Comparison of ENCODE assay signal across 27 cellular contexts in genomic region chr3:143668385-143668784, GRCh38.
DNase-seq lines count a peak whose midpoint lies in the region; ATAC-seq, FAIRE-seq and TF ChIP-seq lines count a peak whose summit lies in the region.
"Had no signal": no experiment of that assay in that cellular context is flagged by ENCODE, and none has a peak within 500 bp of the region (broad histone marks: within the 10 kb centered on the region; RNA-seq: fewer than 3 reads in every experiment).

No MANE protein-coding gene starts in this region.

- POLR2A ChIA-PET in activated CD4-positive, alpha-beta T cell treated with anti-CD3 and anti-CD28 coated beads, Interleukin-2, amount 10 ng/mL, durations not matched to agents 7 days and 5 days (lab: Charles Lee), result no interaction called here

- no peak overlapping the region for H3K9ac ChIP-seq in BLaER1

- peaks cover 23% of the 10 kb centered on the region for H3K4me1 ChIP-seq in BLaER1
- peaks cover 0 to 16% (median 0%) of the 10 kb centered on the region in 4 donors for H3K4me1 ChIP-seq in Peyer's patch
- H3K4me1 ChIP-seq: SJCRH30 had no signal

- H3K4me3 ChIP-seq in BLaER1 (no peak overlapping the region), Peyer's patch (no peak overlapping the region)
- H3K4me3 ChIP-seq: SJCRH30 had no signal

- peaks cover 0 to 11% (median 2%) of the 10 kb centered on the region in 7 donors for H3K9me3 Mint-ChIP-seq in naive B cell
- no peaks in the 10 kb centered on the region for H3K9me3 Mint-ChIP-seq in activated T-helper 17 cell treated with anti-CD3 and anti-CD28 coated beads, Interleukin-2, amount 50 U/mL, for 72 hours
- peaks cover 5% of the 10 kb centered on the region for H3K9me3 Mint-ChIP-seq in activated CD4-positive, alpha-beta T cell treated with anti-CD3 and anti-CD28 coated beads, Interleukin-2, amount 10 ng/mL, durations not matched to agents 7 days and 5 days
- H3K9me3 Mint-ChIP-seq: T-cell had no signal

- no peaks in the 10 kb centered on the region for H3K27me3 ChIP-seq in BLaER1
- no peaks in the 10 kb centered on the region for H3K27me3 ChIP-seq in Peyer's patch
- H3K27me3 ChIP-seq: SJCRH30 had no signal

- peak; percentile 49 for FAIRE-seq in GM19239 (lab: Jason Lieb, UNC)
- FAIRE-seq: G401.6 had no signal

- H3K4me2 ChIP-seq in BLaER1, result peak overlapping the region; percentile 49; the same call in 1 of the 2 replicates

- TF ChIP-seq CTCF in Peyer's patch (IDR thresholded peaks at IDR 0.05), result no peak

- peak overlapping the region in 1 of 6 donors; percentile 83 for H3K27ac Mint-ChIP-seq in naive B cell
- H3K27ac Mint-ChIP-seq in activated T-helper 17 cell treated with anti-CD3 and anti-CD28 coated beads, Interleukin-2, amount 50 U/mL, for 72 hours, result no peak overlapping the region
- no peak overlapping the region for H3K27ac Mint-ChIP-seq in activated CD4-positive, alpha-beta T cell treated with anti-CD3 and anti-CD28 coated beads, Interleukin-2, amount 10 ng/mL, durations not matched to agents 7 days and 5 days
- H3K27ac Mint-ChIP-seq: CD4-positive, alpha-beta memory T cell; T-cell had no signal

- H4K20me1 ChIP-seq in BLaER1, result no peaks in the 10 kb centered on the region

- H3K36me3 Mint-ChIP-seq in naive B cell, result peaks cover 5 to 7% of the 10 kb centered on the region in 2 donors
- H3K36me3 Mint-ChIP-seq in activated T-helper 17 cell treated with anti-CD3 and anti-CD28 coated beads, Interleukin-2, amount 50 U/mL, for 72 hours (ENCODE audit: low read depth), result no peaks in the 10 kb centered on the region
- no peaks in the 10 kb centered on the region for H3K36me3 Mint-ChIP-seq in activated CD4-positive, alpha-beta T cell treated with anti-CD3 and anti-CD28 coated beads, Interleukin-2, amount 10 ng/mL, durations not matched to agents 7 days and 5 days (ENCODE audit: low read depth)

- H3K27ac ChIP-seq in BLaER1, result no peak overlapping the region
- peak overlapping the region; percentile 27 to 87 (median 67) for H3K27ac ChIP-seq in Peyer's patch
- H3K27ac ChIP-seq: HL-60, SJCRH30 had no signal

- H3K9me3 ChIP-seq in BLaER1 (peaks cover 4% of the 10 kb centered on the region; the same call in 1 of the 2 replicates), Peyer's patch (no peaks in the 10 kb centered on the region)
- H3K9me3 ChIP-seq: SJCRH30 had no signal

- no peak for ATAC-seq in naive B cell (ENCODE audit: low read depth in 2 of 2)
- no peak for ATAC-seq in activated T-helper 17 cell treated with anti-CD3 and anti-CD28 coated beads, Interleukin-2, amount 50 U/mL, for 72 hours (replicated peaks)
- no peak for ATAC-seq in GM19397 (IDR thresholded peaks at IDR 0.05; ENCODE audit: unreplicated experiment)
- ATAC-seq: SK-N-SH treated with all-trans-retinoic acid at 6 μM for 48 hours, T-cell had no signal

- peak overlapping the region in 6 of 8 donors; percentile 19 to 84 (median 65) for H3K4me3 Mint-ChIP-seq in naive B cell
- no peak overlapping the region for H3K4me3 Mint-ChIP-seq in activated T-helper 17 cell treated with anti-CD3 and anti-CD28 coated beads, Interleukin-2, amount 50 U/mL, for 72 hours
- H3K4me3 Mint-ChIP-seq in activated CD4-positive, alpha-beta T cell treated with anti-CD3 and anti-CD28 coated beads, Interleukin-2, amount 10 ng/mL, durations not matched to agents 7 days and 5 days, result no peak overlapping the region
- H3K4me3 Mint-ChIP-seq: CD4-positive, alpha-beta memory T cell; T-cell had no signal

- no peak for TF ChIP-seq POLR2A in Peyer's patch (IDR thresholded peaks at IDR 0.05)

- DNase-seq in GM19239 (ENCODE audit: insufficient read length, low spot score), result no peak
- no peak for DNase-seq in Peyer's patch
- DNase-seq in naive B cell, result no peak
- no peak for DNase-seq in NCI-H187 treated with DMSO at 0.1 percent for 48 hours (lab: John Stamatoyannopoulos, UW)
- DNase-seq in activated CD4-positive, alpha-beta T cell treated with anti-CD3 and anti-CD28 coated beads, Interleukin-2, amount 10 ng/mL, durations not matched to agents 7 days and 5 days, result no peak
- DNase-seq: C1 segment of cervical spinal cord; CD4-positive, alpha-beta memory T cell; COR-L47; DMS53; H7; Karpas-422; NCI-H1092 treated with DMSO at 0.1 percent for 48 hours; NCI-H1436; NCI-H1930; NCI-H446; NCI-H524 treated with DMSO at 0.1 percent for 48 hours; NCI-H774; NK-92 treated with Interleukin-12 subunit alpha and Interleukin-12 subunit beta, amount 100 ng/mL, for 24 hours; OCI-M1; SJCRH30; T-cell had no signal

- H3K36me3 ChIP-seq in BLaER1 (no peaks in the 10 kb centered on the region), Peyer's patch (no peaks in the 10 kb centered on the region)
- H3K36me3 ChIP-seq: SJCRH30 had no signal

- CTCF ChIA-PET in activated CD4-positive, alpha-beta T cell treated with anti-CD3 and anti-CD28 coated beads, Interleukin-2, amount 10 ng/mL, durations not matched to agents 7 days and 5 days (lab: Charles Lee), result no interaction called here

- peaks cover 50 to 58% (median 55%) of the 10 kb centered on the region in 3 donors for H3K4me1 Mint-ChIP-seq in naive B cell
- H3K4me1 Mint-ChIP-seq in activated T-helper 17 cell treated with anti-CD3 and anti-CD28 coated beads, Interleukin-2, amount 50 U/mL, for 72 hours, result no peaks in the 10 kb centered on the region
- H3K4me1 Mint-ChIP-seq in activated CD4-positive, alpha-beta T cell treated with anti-CD3 and anti-CD28 coated beads, Interleukin-2, amount 10 ng/mL, durations not matched to agents 7 days and 5 days, result peaks cover 4% of the 10 kb centered on the region

- H3K27me3 Mint-ChIP-seq in naive B cell, result no peaks in the 10 kb centered on the region
- H3K27me3 Mint-ChIP-seq in activated T-helper 17 cell treated with anti-CD3 and anti-CD28 coated beads, Interleukin-2, amount 50 U/mL, for 72 hours, result no peaks in the 10 kb centered on the region
- no peaks in the 10 kb centered on the region for H3K27me3 Mint-ChIP-seq in activated CD4-positive, alpha-beta T cell treated with anti-CD3 and anti-CD28 coated beads, Interleukin-2, amount 10 ng/mL, durations not matched to agents 7 days and 5 days
- H3K27me3 Mint-ChIP-seq: CD4-positive, alpha-beta memory T cell; T-cell had no signal

Comparison
In these comparisons a context has a peak if more than half of its experiments do, and no peak if none do; other contexts are left out.
1. H3K4me3 Mint-ChIP-seq: peak in naive B cell (6 of 8); none in activated T-helper 17 cell treated with anti-CD3 and anti-CD28 coated beads, Interleukin-2, amount 50 U/mL, for 72 hours (single experiment) and activated CD4-positive, alpha-beta T cell treated with anti-CD3 and anti-CD28 coated beads, Interleukin-2, amount 10 ng/mL, durations not matched to agents 7 days and 5 days (single experiment).